8 cellular contexts compared by ENCODE assay signal in genomic region chr18:62420513-62421209, GRCh38.
DNase-seq lines count a peak whose midpoint lies in the region; ATAC-seq and TF ChIP-seq lines count a peak whose summit lies in the region.

No MANE protein-coding gene starts in this region.

- no peaks in the 10 kb centered on the region for H3K27me3 Mint-ChIP-seq in activated T-helper 17 cell treated with anti-CD3 and anti-CD28 coated beads, Interleukin-2, amount 50 U/mL, for 72 hours

- H3K9me3 Mint-ChIP-seq in activated T-helper 17 cell treated with anti-CD3 and anti-CD28 coated beads, Interleukin-2, amount 50 U/mL, for 72 hours, result peaks cover 12% of the 10 kb centered on the region

- H3K4me1 Mint-ChIP-seq in activated T-helper 17 cell treated with anti-CD3 and anti-CD28 coated beads, Interleukin-2, amount 50 U/mL, for 72 hours, result peaks cover 36% of the 10 kb centered on the region

- intact Hi-C loops in PC-3 (cut with micrococcal nuclease), result loop anchor here (2.0 kb wide), 1 partner anchor 92 kb away; no protein-coding TSS in a partner anchor
- intact Hi-C loops in right cardiac atrium (cut with DNase I), result no loop called here

- ATAC-seq in GM18505 (IDR thresholded peaks at IDR 0.05; ENCODE audit: unreplicated experiment) (peak; percentile 92), HG02870 (IDR thresholded peaks at IDR 0.05; ENCODE audit: unreplicated experiment) (peak; percentile 97), PC-3 (peak; percentile 60), right cardiac atrium (peak; percentile 63 to 75)
- ATAC-seq in activated T-helper 17 cell treated with anti-CD3 and anti-CD28 coated beads, Interleukin-2, amount 50 U/mL, for 72 hours (replicated peaks), result peak; percentile 91

- no peaks in the 10 kb centered on the region for H3K9me2 ChIP-seq in PC-3 (replicated peaks; ENCODE audit: low read length)

- POLR2A ChIA-PET in PC-3 (lab: Charles Lee; ENCODE audit: unreplicated experiment), result interaction anchor here (0.6 to 0.7 kb wide), 3 partner anchors 20 to 234 kb away, joined by 3 to 6 read pairs (median 5); partner anchors contain the start of genes PIGN and RELCH

- H3K4me1 ChIP-seq in PC-3 (ENCODE audit: insufficient read depth, low read length) (peaks cover 29% of the 10 kb centered on the region), right cardiac atrium (ENCODE audit: control insufficient read depth, insufficient read depth, low read length) (no peaks in the 10 kb centered on the region)

- CTCF ChIA-PET in PC-3 (lab: Charles Lee), result interaction anchor here (1.2 kb wide), 1 partner anchor 11 kb away, joined by 4 read pairs; no protein-coding TSS in a partner anchor

- H3K4me3 Mint-ChIP-seq in activated T-helper 17 cell treated with anti-CD3 and anti-CD28 coated beads, Interleukin-2, amount 50 U/mL, for 72 hours, result peak overlapping the region; percentile 75

- H3K27ac Mint-ChIP-seq in activated T-helper 17 cell treated with anti-CD3 and anti-CD28 coated beads, Interleukin-2, amount 50 U/mL, for 72 hours, result peak overlapping the region; percentile 98

- 31% methylated on average over 9 of the region's 9 CpGs for WGBS in right cardiac atrium

- H3K4me2 ChIP-seq in PC-3 (ENCODE audit: low read length), result peak overlapping the region; percentile 59

- H3K79me2 ChIP-seq in PC-3 (ENCODE audit: low read length), result no peaks in the 10 kb centered on the region

- peak overlapping the region; percentile 74 for H3K9ac ChIP-seq in PC-3 (ENCODE audit: low read length)

- peak overlapping the region; percentile 97 for H3K27ac ChIP-seq in PC-3 (ENCODE audit: low read length)
- H3K27ac ChIP-seq in right cardiac atrium (ENCODE audit: low read length), result peak overlapping the region; percentile 42

- no peaks in the 10 kb centered on the region for H3K36me3 ChIP-seq in PC-3 (ENCODE audit: low read depth, low read length)

- peak; percentile 31 for TF ChIP-seq POLR2A in GM18505 (IDR thresholded peaks at IDR 0.05; ENCODE audit: borderline replicate concordance, extremely low read depth, insufficient read depth, insufficient read length)

- H3F3A ChIP-seq in PC-3 (ENCODE audit: low read length, unreplicated experiment), result no peaks in the 10 kb centered on the region

- no peak for TF ChIP-seq CTCF in PC-3 (conservative IDR thresholded peaks at IDR 0.05; ENCODE audit: low read depth, low read length)

- peak overlapping the region; percentile 22; the same call in 1 of the 2 replicates for H3K4me3 ChIP-seq in PC-3 (ENCODE audit: low read length)
- no peak overlapping the region for H3K4me3 ChIP-seq in right cardiac atrium (ENCODE audit: low read length)

- no peaks in the 10 kb centered on the region for H3K27me3 ChIP-seq in PC-3 (ENCODE audit: low read length)
- H3K27me3 ChIP-seq in right cardiac atrium (ENCODE audit: control insufficient read depth, insufficient read depth), result no peaks in the 10 kb centered on the region

- H3K9me3 ChIP-seq in PC-3 (ENCODE audit: low read length) (no peaks in the 10 kb centered on the region), right cardiac atrium (ENCODE audit: control insufficient read depth, low read length) (no peaks in the 10 kb centered on the region)

- TSS peak; percentile 15 for BruUV-seq in PC-3 (replicated peaks; lab: Mats Ljungman, UMichigan)

- DNase-seq in PC-3 (peak; percentile 79), right cardiac atrium (no peak), NCI-H774 (lab: John Stamatoyannopoulos, UW) (no peak), NCI-H2227 (lab: John Stamatoyannopoulos, UW; ENCODE audit: unreplicated experiment) (no peak)
- DNase-seq in stimulated activated CD4-positive, alpha-beta T cell treated with anti-CD3 and anti-CD28 coated beads, TNF-alpha, amount 100 ng/mL, for 48 hours (ENCODE audit: low read depth in 3 of 3), result peak; percentile 48 to 72 (median 57)

- no peaks in the 10 kb centered on the region for H4K20me1 ChIP-seq in PC-3 (ENCODE audit: low read length)

- no peaks in the 10 kb centered on the region for H3K36me3 Mint-ChIP-seq in activated T-helper 17 cell treated with anti-CD3 and anti-CD28 coated beads, Interleukin-2, amount 50 U/mL, for 72 hours (ENCODE audit: low read depth)

- peak overlapping the region; percentile 57 for H2AFZ ChIP-seq in PC-3 (ENCODE audit: low read length)

Comparison
In these comparisons a context has a peak if more than half of its experiments do, and no peak if none do; other contexts are left out.
1. DNase-seq: peak in PC-3 (single experiment) and stimulated activated CD4-positive, alpha-beta T cell treated with anti-CD3 and anti-CD28 coated beads, TNF-alpha, amount 100 ng/mL, for 48 hours (3 of 3); none in right cardiac atrium (0 of 3), NCI-H774 (single experiment) and NCI-H2227 (single experiment).
2. Peak in every context shown above with its lines, with median percentiles within 50 percentile points of each other: ATAC-seq.